In the genomic region with DNA sequence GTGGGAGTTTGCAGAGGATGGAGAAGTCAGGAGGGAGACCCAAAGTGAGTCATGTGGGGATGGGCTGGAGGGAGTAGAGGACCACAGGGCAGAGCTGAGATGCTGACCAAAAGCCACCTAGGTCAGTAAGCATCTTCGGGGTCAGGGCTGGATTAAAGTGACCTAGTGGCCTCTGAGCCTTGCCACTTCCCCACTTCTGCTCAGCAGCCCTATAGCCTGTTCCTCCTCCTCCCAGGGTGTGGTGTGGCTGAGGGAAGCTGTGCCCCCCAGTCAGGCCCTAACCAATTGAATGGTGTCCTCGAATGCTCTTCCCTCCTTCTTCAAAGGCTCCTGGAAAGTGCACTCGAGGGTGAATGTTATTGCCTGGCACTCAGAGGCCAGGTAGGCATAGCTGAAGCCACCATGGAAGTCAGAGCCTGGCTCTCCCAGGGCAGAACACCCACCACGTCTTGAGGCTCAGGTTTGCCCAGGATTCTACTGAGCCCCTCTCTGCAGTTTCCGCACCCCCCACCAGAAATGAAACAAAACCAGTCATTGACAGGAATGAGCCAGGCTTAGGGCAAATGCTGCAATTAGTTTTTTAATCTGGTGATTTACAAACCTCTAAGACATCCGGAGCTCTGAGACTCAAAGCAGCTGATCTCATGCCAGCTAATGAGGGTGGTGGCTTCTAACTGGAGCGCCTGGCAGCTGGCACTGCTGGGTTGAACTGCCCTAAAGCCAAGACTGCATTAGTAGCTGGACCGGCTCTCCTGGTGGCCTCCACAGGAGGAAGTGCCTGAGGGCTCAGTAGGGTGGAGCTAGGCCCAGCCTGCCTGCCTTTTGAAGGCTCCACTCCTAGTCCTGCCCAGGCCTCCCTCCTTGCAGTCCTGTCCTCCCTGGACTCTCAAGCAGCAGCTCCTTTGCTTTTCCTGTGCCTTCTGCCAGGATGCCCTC, we compare ENCODE assay signal across 7 cellular contexts. TPM values are rescaled to one million over a fixed set of nuclear protein-coding genes. Genes with fewer than 3 reads are reported as not detected.
DNase-seq lines count a peak whose midpoint lies in the region; ATAC-seq and TF ChIP-seq lines count a peak whose summit lies in the region.

No MANE protein-coding gene starts in this region.

- TF ChIP-seq POLR2A in esophagus squamous epithelium (IDR thresholded peaks at IDR 0.05) (no peak), prostate gland (IDR thresholded peaks at IDR 0.05) (peak; percentile 35)

- no peak overlapping the region for H3K9ac ChIP-seq in PC-3 (ENCODE audit: low read length)

- H4K20me1 ChIP-seq in PC-3 (ENCODE audit: low read length) = no peaks in the 10 kb centered on the region

- H3K4me3 ChIP-seq in PC-3 (ENCODE audit: low read length) (peak overlapping the region; percentile 14; the same call in 1 of the 2 replicates), esophagus squamous epithelium (no peak overlapping the region), prostate gland (no peak overlapping the region), BE2C (ENCODE audit: low read depth, low read length) (no peak overlapping the region)

- TF ChIP-seq CTCF in PC-3 (conservative IDR thresholded peaks at IDR 0.05; ENCODE audit: low read depth, low read length) (no peak), esophagus squamous epithelium (IDR thresholded peaks at IDR 0.05) (no peak), prostate gland (IDR thresholded peaks at IDR 0.05) (no peak), BE2C (IDR thresholded peaks at IDR 0.05; ENCODE audit: low read depth, low read length) (no peak)

- peaks cover 22% of the 10 kb centered on the region for H3K4me1 ChIP-seq in PC-3 (ENCODE audit: insufficient read depth, low read length)
- peaks cover 28 to 39% (median 28%) of the 10 kb centered on the region in 3 donors for H3K4me1 ChIP-seq in esophagus squamous epithelium
- H3K4me1 ChIP-seq in prostate gland (replicated peaks) = peaks cover 15% of the 10 kb centered on the region
- no peaks in the 10 kb centered on the region for H3K4me1 ChIP-seq in BE2C

- POLR2A ChIA-PET in PC-3 (lab: Charles Lee; ENCODE audit: unreplicated experiment) = interaction anchor here (1.1 kb wide), 1 partner anchor 26 kb away, joined by 5 read pairs; a partner anchor contains a TSS

- peak; percentile 84 for DNase-seq in ELF-1 (ENCODE audit: low read depth, low spot score)
- DNase-seq in PC-3 = peak; percentile 95
- no peak for DNase-seq in esophagus squamous epithelium (lab: John Stamatoyannopoulos, UW)
- DNase-seq in prostate gland (ENCODE audit: low spot score) = peak; percentile 96
- no peak for DNase-seq in NCI-H748 treated with DMSO at 0.1 percent for 48 hours (lab: John Stamatoyannopoulos, UW)
- no peak for DNase-seq in BE2C

- no peaks in the 10 kb centered on the region for H3K9me2 ChIP-seq in PC-3 (replicated peaks; ENCODE audit: low read length)

- BruUV-seq in PC-3 (replicated peaks; lab: Mats Ljungman, UMichigan) = no TSS peak

- no peaks in the 10 kb centered on the region; the same call in 1 of the 2 replicates for H3K36me3 ChIP-seq in PC-3 (ENCODE audit: low read depth, low read length)
- H3K36me3 ChIP-seq in esophagus squamous epithelium = no peaks in the 10 kb centered on the region
- H3K36me3 ChIP-seq in prostate gland = no peaks in the 10 kb centered on the region
- no peaks in the 10 kb centered on the region for H3K36me3 ChIP-seq in BE2C

- no peaks in the 10 kb centered on the region for H3K79me2 ChIP-seq in PC-3 (ENCODE audit: low read length)

- peak overlapping the region; percentile 60 for H2AFZ ChIP-seq in PC-3 (ENCODE audit: low read length)

- intact Hi-C loops in PC-3 (cut with micrococcal nuclease) (loop anchor here (1.0 kb wide), 1 partner anchor 14 kb away; no protein-coding TSS in a partner anchor), esophagus squamous epithelium (cut with DNase I) (no loop called here), prostate gland (cut with DNase I) (no loop called here)

- CTCF ChIA-PET in PC-3 (lab: Charles Lee) = interaction anchor here (0.7 to 1.2 kb wide), 2 partner anchors 14 to 26 kb away, joined by 3 to 4 read pairs; no protein-coding TSS in a partner anchor

- H3F3A ChIP-seq in PC-3 (ENCODE audit: low read length, unreplicated experiment) = no peaks in the 10 kb centered on the region

- H3K4me2 ChIP-seq in PC-3 (ENCODE audit: low read length) = peak overlapping the region; percentile 73

- H3K9me3 ChIP-seq in PC-3 (ENCODE audit: low read length) = no peaks in the 10 kb centered on the region
- peaks cover 0 to 20% (median 16%) of the 10 kb centered on the region in 3 donors for H3K9me3 ChIP-seq in esophagus squamous epithelium
- H3K9me3 ChIP-seq in prostate gland = no peaks in the 10 kb centered on the region
- no peaks in the 10 kb centered on the region for H3K9me3 ChIP-seq in BE2C

- 36 to 39% methylated on average over 6 to 8 of the region's 8 CpGs for WGBS in esophagus squamous epithelium, 2 donors
- WGBS in prostate gland = 42% methylated on average over 8 of the region's 8 CpGs

- H3K27me3 ChIP-seq in PC-3 (ENCODE audit: low read length) (no peaks in the 10 kb centered on the region), esophagus squamous epithelium (peaks cover 0 to 64% (median 0%) of the 10 kb centered on the region in 4 donors), prostate gland (replicated peaks; ENCODE audit: insufficient read depth) (no peaks in the 10 kb centered on the region), BE2C (no peaks in the 10 kb centered on the region)

- H3K27ac ChIP-seq in PC-3 (ENCODE audit: low read length) (peak overlapping the region; percentile 61), esophagus squamous epithelium (peak overlapping the region; percentile 28 to 66 (median 52)), prostate gland (peak overlapping the region; percentile 78 to 81)

- ATAC-seq in PC-3 = peak; percentile 95
- no peak for ATAC-seq in GM19351 (IDR thresholded peaks at IDR 0.05; ENCODE audit: unreplicated experiment)

RNA-seq across cellular contexts. Expression of a gene that starts 25.9 kb away (rescaled TPM):
- total RNA-seq in PC-3 (2014; rRNA removed) = 3.7 and 7.0 TPM in 2 replicates
- 10 to 100 TPM in 1 of 4 donors, 1 to 10 TPM in 3; 3.6 to 15.4 (median 8.6) TPM for total RNA-seq in esophagus squamous epithelium
- total RNA-seq in prostate gland = 100 to 1,000 TPM in 1 of 2 donors, 10 to 100 TPM in 1; 98.5 to 226 TPM
- polyA plus RNA-seq in BE2C (2012; ENCODE audit: insufficient read depth, insufficient read length, low read depth) = not detected

Comparison
In these comparisons a context has a peak if more than half of its experiments do, and no peak if none do; other contexts are left out.
1. DNase-seq: peak in ELF-1 (single experiment), PC-3 (single experiment) and prostate gland (single experiment); none in esophagus squamous epithelium (single experiment), NCI-H748 treated with DMSO at 0.1 percent for 48 hours (single experiment) and BE2C (single experiment).
2. RNA of a gene that starts 25.9 kb away (total RNA-seq): 98.5 to 226 TPM in prostate gland; 3.6 to 15.4 TPM in esophagus squamous epithelium and 3.7 to 7.0 TPM in PC-3; every median in the first group is over 4 times any median in the second.
3. Peak in every context shown above with its lines, with median percentiles within 50 percentile points of each other: H3K27ac ChIP-seq.